ENCODE assay signal across 16 cellular contexts in the genomic region with DNA sequence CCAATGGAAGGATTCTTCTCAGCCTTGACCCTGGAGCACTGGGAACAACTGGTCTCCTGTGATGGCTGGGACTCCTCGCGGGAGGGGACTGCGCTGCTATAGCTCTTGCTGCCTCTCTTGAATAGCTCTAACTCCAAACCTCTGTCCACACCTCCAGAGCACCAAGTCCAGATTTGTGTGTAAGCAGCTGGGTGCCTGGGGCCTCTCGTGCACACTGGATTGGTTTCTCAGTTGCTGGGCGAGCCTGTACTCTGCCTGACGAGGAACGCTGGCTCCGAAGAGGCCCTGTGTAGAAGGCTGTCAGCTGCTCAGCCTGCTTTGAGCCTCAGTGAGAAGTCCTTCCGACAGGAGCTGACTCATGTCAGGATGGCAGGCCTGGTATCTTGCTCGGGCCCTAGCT. TPM values are rescaled to one million over a fixed set of nuclear protein-coding genes. Genes with fewer than 3 reads are reported as not detected.
DNase-seq lines count a peak whose midpoint lies in the region; ATAC-seq and TF ChIP-seq lines count a peak whose summit lies in the region.
"Had no signal": no experiment of that assay in that cellular context is flagged by ENCODE, and none has a peak within 500 bp of the region (broad histone marks: within the 10 kb centered on the region; RNA-seq: fewer than 3 reads in every experiment).

No MANE protein-coding gene starts in this region.

- H3K18ac ChIP-seq in neuronal stem cell (ENCODE audit: low read length) = no peak overlapping the region

- ATAC-seq in Panc1 = peak; percentile 44; the same call in 1 of the 2 replicates
- peak in 3 of 4 donors; percentile 15 to 45 (median 18) for ATAC-seq in right lobe of liver
- no peak for ATAC-seq in Right ventricle myocardium inferior
- ATAC-seq: A549; CD8-positive, alpha-beta T cell had no signal

- H2AK5ac ChIP-seq in neuronal stem cell (ENCODE audit: low read depth, low read length) = no peak overlapping the region

- H3K27ac ChIP-seq in Panc1 (ENCODE audit: low read length) (no peak overlapping the region), duodenal mucosa (ENCODE audit: low read depth, low read length) (peak overlapping the region; percentile 69), right lobe of liver (peak overlapping the region in 1 of 3 donors; percentile 29), neuronal stem cell (replicated peaks; ENCODE audit: low read length) (no peak overlapping the region), testis (no peak overlapping the region)
- H3K27ac ChIP-seq: A549, BLaER1, SJCRH30 had no signal

- POLR2A ChIA-PET in Panc1 (lab: Charles Lee) = no interaction called here

- H3K4me1 ChIP-seq in Panc1 (ENCODE audit: control insufficient read depth, insufficient read depth, low read length) = no peaks in the 10 kb centered on the region
- H3K4me1 ChIP-seq in duodenal mucosa (ENCODE audit: control insufficient read depth in 1 of 2, insufficient read depth in 2 of 2, low read length in 2 of 2) = peaks cover 33 to 48% of the 10 kb centered on the region in 2 donors
- H3K4me1 ChIP-seq in right lobe of liver = peaks cover 0 to 30% (median 7%) of the 10 kb centered on the region in 4 donors
- peaks cover 3 to 4% of the 10 kb centered on the region in 2 donors for H3K4me1 ChIP-seq in neuronal stem cell (ENCODE audit: control insufficient read depth in 2 of 2, insufficient read depth in 1 of 2, low read depth in 1 of 2, low read length in 2 of 2)
- peaks cover 3% of the 10 kb centered on the region for H3K4me1 ChIP-seq in testis
- H3K4me1 ChIP-seq: A549, BLaER1 had no signal

- no peak overlapping the region for H3K4ac ChIP-seq in neuronal stem cell (ENCODE audit: low read length)

- intact Hi-C loops in Panc1 (cut with micrococcal nuclease; ENCODE audit: unreplicated experiment) (loop anchor here (5.0 kb wide), 1 partner anchor 177 kb away; no protein-coding TSS in a partner anchor), right lobe of liver (cut with DNase I) (no loop called here), testis (cut with DNase I; ENCODE audit: low total_unique reads) (no loop called here), Right ventricle myocardium inferior (cut with DNase I) (no loop called here)

- H3K27me3 ChIP-seq in Panc1 (ENCODE audit: control insufficient read depth, insufficient read depth, low read length) (no peaks in the 10 kb centered on the region), duodenal mucosa (ENCODE audit: control insufficient read depth in 1 of 2, insufficient read depth in 2 of 2, low read length in 2 of 2) (no peaks in the 10 kb centered on the region), right lobe of liver (no peaks in the 10 kb centered on the region), neuronal stem cell (ENCODE audit: control insufficient read depth in 3 of 3, insufficient read depth in 3 of 3, low read depth in 1 of 3, low read length in 3 of 3) (no peaks in the 10 kb centered on the region), testis (no peaks in the 10 kb centered on the region)
- H3K27me3 ChIP-seq: BLaER1, SJCRH30 had no signal

- no peak overlapping the region for H3K4me3 ChIP-seq in Panc1 (ENCODE audit: low read depth in 2 of 2, low read length in 2 of 2)
- H3K4me3 ChIP-seq in duodenal mucosa (ENCODE audit: low read depth in 1 of 2, low read length in 2 of 2) = peak overlapping the region in 1 of 2 donors; percentile 2
- H3K4me3 ChIP-seq in right lobe of liver = no peak overlapping the region
- no peak overlapping the region for H3K4me3 ChIP-seq in neuronal stem cell (ENCODE audit: low read length in 2 of 2)
- H3K4me3 ChIP-seq in testis = no peak overlapping the region
- H3K4me3 ChIP-seq: A549, BLaER1, SJCRH30 had no signal

- 80% methylated on average over 1 of the region's 10 CpGs for WGBS in right lobe of liver (ENCODE audit: insufficient coverage, low coverage, low lambda C conversion rate, missing lambda C conversion rate)
- no CpG with 5 or more reads among the region's 10 CpGs for WGBS in neuronal stem cell (ENCODE audit: extremely low coverage in 2 of 2, insufficient read length in 2 of 2, insufficient replicate concordance in 1 of 2), 2 donors
- WGBS in testis, 2 donors = 87 to 92% methylated on average over 3 to 10 of the region's 10 CpGs

- H3K23ac ChIP-seq in neuronal stem cell (ENCODE audit: low read depth, low read length, poor library complexity) = no peak overlapping the region

- H2BK12ac ChIP-seq in neuronal stem cell (ENCODE audit: low read length) = no peak overlapping the region

- in situ Hi-C loops in Panc1 (cut with HindIII; ENCODE audit: low pct_unique_long_range_greater_than_20kb, low sequenced_read_pairs) = no loop called here

- H4K8ac ChIP-seq in neuronal stem cell (ENCODE audit: low read depth, low read length) = no peak overlapping the region

- H3K9me3 ChIP-seq in Panc1 (ENCODE audit: control insufficient read depth, insufficient read depth, low read depth, low read length) = no peaks in the 10 kb centered on the region
- H3K9me3 ChIP-seq in duodenal mucosa (ENCODE audit: control insufficient read depth in 1 of 2, low read length in 2 of 2) = no peaks in the 10 kb centered on the region
- no peaks in the 10 kb centered on the region for H3K9me3 ChIP-seq in right lobe of liver
- H3K9me3 ChIP-seq in neuronal stem cell (replicated peaks in 1 of 2; ENCODE audit: control insufficient read depth in 2 of 2, insufficient read depth in 1 of 2, low read depth in 1 of 2, low read length in 2 of 2) = peaks cover 0 to 1% of the 10 kb centered on the region in 2 donors
- H3K9me3 ChIP-seq in testis = no peaks in the 10 kb centered on the region
- H3K9me3 ChIP-seq: A549, BLaER1, SJCRH30 had no signal

- H2BK5ac ChIP-seq in neuronal stem cell (ENCODE audit: low read length) = no peak overlapping the region

- no TSS peak for BruUV-seq in Panc1 (replicated peaks; lab: Mats Ljungman, UMichigan)

- H3K14ac ChIP-seq in neuronal stem cell (ENCODE audit: low read length) = no peak overlapping the region

- no peaks in the 10 kb centered on the region for H3K36me3 ChIP-seq in Panc1 (ENCODE audit: control insufficient read depth, insufficient read depth, low read length)
- peaks cover 9 to 10% of the 10 kb centered on the region in 2 donors for H3K36me3 ChIP-seq in duodenal mucosa (ENCODE audit: control insufficient read depth in 1 of 2, insufficient read depth in 2 of 2, low read length in 2 of 2)
- peaks cover 0 to 45% (median 24%) of the 10 kb centered on the region in 4 donors for H3K36me3 ChIP-seq in right lobe of liver
- peaks cover 15 to 80% of the 10 kb centered on the region in 2 donors for H3K36me3 ChIP-seq in neuronal stem cell (replicated peaks in 1 of 2; ENCODE audit: control insufficient read depth in 2 of 2, insufficient read depth in 2 of 2, low read length in 2 of 2)
- no peaks in the 10 kb centered on the region for H3K36me3 ChIP-seq in testis (ENCODE audit: low read depth, missing control alignments)
- H3K36me3 ChIP-seq: BLaER1, SJCRH30 had no signal

- no peak overlapping the region for H4K91ac ChIP-seq in neuronal stem cell (ENCODE audit: low read depth, low read length, poor library complexity)

- H3K9ac ChIP-seq in duodenal mucosa (ENCODE audit: low read depth in 1 of 2, low read length in 2 of 2) = peak overlapping the region; percentile 21 to 41
- peak overlapping the region; percentile 36 for H3K9ac ChIP-seq in neuronal stem cell (ENCODE audit: low read depth, low read length, poor library complexity)
- H3K9ac ChIP-seq: BLaER1 had no signal

- H2BK15ac ChIP-seq in neuronal stem cell (ENCODE audit: low read length) = no peak overlapping the region

- no peaks in the 10 kb centered on the region for H3K79me1 ChIP-seq in neuronal stem cell (ENCODE audit: low read depth, low read length)

- DNase-seq in Panc1 (ENCODE audit: low read depth, low spot score) = no peak
- DNase-seq in right lobe of liver = no peak
- DNase-seq in neuronal stem cell (ENCODE audit: low spot score) = no peak
- DNase-seq in T-helper 1 cell = no peak
- DNase-seq in testis = no peak
- no peak for DNase-seq in Right ventricle myocardium inferior (ENCODE audit: missing footprints)
- no peak for DNase-seq in amygdala (lab: John Stamatoyannopoulos, UW)
- DNase-seq: CD8-positive, alpha-beta T cell; DMS79 treated with DMSO at 0.1 percent for 48 hours; KBM-7; MV-4-11; NCI-H226 had no signal

- no peak for TF ChIP-seq CTCF in Panc1 (IDR thresholded peaks at IDR 0.05)
- no peak for TF ChIP-seq CTCF in right lobe of liver (IDR thresholded peaks at IDR 0.05)
- no peak for TF ChIP-seq CTCF in testis (IDR thresholded peaks at IDR 0.05)

- TF ChIP-seq POLR2A in right lobe of liver (IDR thresholded peaks at IDR 0.05) (no peak), testis (IDR thresholded peaks at IDR 0.05) (no peak)

- CTCF ChIA-PET in Panc1 (lab: Charles Lee) = no interaction called here

- H3K4me2 ChIP-seq in neuronal stem cell (ENCODE audit: insufficient read depth, low read length, poor library complexity, severe bottlenecking) = no peak overlapping the region
- H3K4me2 ChIP-seq: A549, BLaER1 had no signal

- H2BK120ac ChIP-seq in neuronal stem cell (ENCODE audit: low read depth, low read length) = no peak overlapping the region

- no peak overlapping the region for H2AFZ ChIP-seq in neuronal stem cell (ENCODE audit: low read length)

RNA-seq across cellular contexts. Expression of gene LIPG, which starts 28.8 kb away (rescaled TPM):
- 92.0 TPM for total RNA-seq in Panc1 (2021; ENCODE audit: unreplicated experiment)
- polyA plus RNA-seq in Panc1 (2012; ENCODE audit: insufficient read length) = 28.2 TPM
- total RNA-seq in right lobe of liver = 100 to 1,000 TPM in 1 of 6 experiments, 10 to 100 TPM in 5; 35.0 to 120 (median 59.1) TPM
- polyA plus RNA-seq in neuronal stem cell (2013, experiment 1 of 2) = 22.9 TPM
- 23.3 TPM for polyA plus RNA-seq in neuronal stem cell (2013, experiment 2 of 2)
- 10 to 100 TPM; 25.4 to 48.0 TPM for total RNA-seq in testis
- polyA plus RNA-seq in testis (ENCODE audit: insufficient read depth, low read depth, low replicate concordance) = 35.2 TPM
- not detected for total RNA-seq in Right ventricle myocardium inferior
- total RNA-seq: CD8-positive, alpha-beta T cell had no signal

Comparison
In these comparisons a context has a peak if more than half of its experiments do, and no peak if none do; other contexts are left out.
1. RNA of gene LIPG, which starts 28.8 kb away (total RNA-seq): 92.0 TPM in Panc1 (single experiment), 35.0 to 120 TPM in right lobe of liver and 25.4 to 48.0 TPM in testis; not detected in Right ventricle myocardium inferior (single experiment); every median in the first group is over 10 times any median in the second.